Comparison of ENCODE assay signal across 8 cellular contexts in genomic region chr1:153978274-153978909, GRCh38. TPM values are rescaled to one million over a fixed set of nuclear protein-coding genes. Genes with fewer than 3 reads are reported as not detected.
DNase-seq lines count a peak whose midpoint lies in the region; TF ChIP-seq lines count a peak whose summit lies in the region.

No MANE protein-coding gene starts in this region.

- in situ Hi-C loops in GM13977 (cut with MboI; ENCODE audit: low pct_unique_long_range_greater_than_20kb, low sequenced_read_pairs, unreplicated experiment), result loop anchor here (25.0 kb wide), 1 partner anchor 466 kb away; no protein-coding TSS in a partner anchor

- H3K36me3 Mint-ChIP-seq in activated naive CD4-positive, alpha-beta T cell treated with anti-CD3 and anti-CD28 coated beads for 36 hours (ENCODE audit: low read depth), result peaks cover 32% of the 10 kb centered on the region

- peak overlapping the region in 1 of 2 donors; percentile 92 for H3K9ac ChIP-seq in liver (ENCODE audit: low read depth in 1 of 2, low read length in 2 of 2)

- 44% methylated on average over 9 of the region's 9 CpGs for WGBS in liver

- H3K27me3 ChIP-seq in liver (ENCODE audit: control insufficient read depth in 4 of 4, insufficient read depth in 4 of 4, low read length in 3 of 4), result no peaks in the 10 kb centered on the region
- no peaks in the 10 kb centered on the region for H3K27me3 ChIP-seq in tibial artery

- H3K4me1 Mint-ChIP-seq in activated naive CD4-positive, alpha-beta T cell treated with anti-CD3 and anti-CD28 coated beads for 36 hours (ENCODE audit: low read depth), result peaks cover 34% of the 10 kb centered on the region

- peaks cover 8 to 22% (median 18%) of the 10 kb centered on the region in 4 donors for H3K36me3 ChIP-seq in liver (ENCODE audit: control insufficient read depth in 4 of 4, insufficient read depth in 3 of 4, low read depth in 1 of 4, low read length in 3 of 4)
- peaks cover 14 to 62% (median 45%) of the 10 kb centered on the region in 3 donors for H3K36me3 ChIP-seq in tibial artery

- no peaks in the 10 kb centered on the region for H3K27me3 Mint-ChIP-seq in activated naive CD4-positive, alpha-beta T cell treated with anti-CD3 and anti-CD28 coated beads for 36 hours (ENCODE audit: low read depth)

- peak overlapping the region; percentile 94 for H3K27ac Mint-ChIP-seq in activated naive CD4-positive, alpha-beta T cell treated with anti-CD3 and anti-CD28 coated beads for 36 hours

- H3K9me3 ChIP-seq in liver (ENCODE audit: control insufficient read depth in 4 of 4, low read length in 3 of 4) (no peaks in the 10 kb centered on the region), tibial artery (no peaks in the 10 kb centered on the region)

- TF ChIP-seq CTCF in liver (IDR thresholded peaks at IDR 0.05; ENCODE audit: low read depth, low read length, missing input control) (no peak), tibial artery (IDR thresholded peaks at IDR 0.05) (no peak), GM13977 (IDR thresholded peaks at IDR 0.05; ENCODE audit: extremely low read depth, insufficient read depth, missing control alignments) (no peak)

- H3K4me1 ChIP-seq in liver (ENCODE audit: control insufficient read depth in 4 of 4, insufficient read depth in 4 of 4, low read length in 3 of 4) (peaks cover 0 to 25% (median 22%) of the 10 kb centered on the region in 4 donors), tibial artery (peaks cover 0 to 23% (median 16%) of the 10 kb centered on the region in 4 donors)

- TF ChIP-seq RAD21 in liver (IDR thresholded peaks at IDR 0.05), result no peak

- peak overlapping the region; percentile 94 to 96 for H3K27ac ChIP-seq in liver (ENCODE audit: low read depth in 1 of 2, low read length in 2 of 2)
- H3K27ac ChIP-seq in tibial artery, result peak overlapping the region; percentile 95 to 97

- peak overlapping the region; percentile 97 for H3K4me3 Mint-ChIP-seq in activated naive CD4-positive, alpha-beta T cell treated with anti-CD3 and anti-CD28 coated beads for 36 hours

- H3K9me3 Mint-ChIP-seq in activated naive CD4-positive, alpha-beta T cell treated with anti-CD3 and anti-CD28 coated beads for 36 hours, result no peaks in the 10 kb centered on the region

- intact Hi-C loops in activated naive CD4-positive, alpha-beta T cell treated with anti-CD3 and anti-CD28 coated beads for 36 hours (cut with micrococcal nuclease), result loop anchor here (1.0 to 5.0 kb wide), 2 partner anchors 307 to 321 kb away; partner anchors contain the start of gene SNAPIN
- intact Hi-C loops in tibial artery (cut with DNase I; ENCODE audit: low total_unique reads), result loop anchor here (10.0 kb wide), 1 partner anchor 54 kb away; the partner anchor contains the start of gene GATAD2B

- H3K4me3 ChIP-seq in liver (ENCODE audit: low read depth in 1 of 3, low read length in 3 of 3), result peak overlapping the region; percentile 82 to 99 (median 99)
- peak overlapping the region; percentile 95 to 99 for H3K4me3 ChIP-seq in tibial artery

- no peak for DNase-seq in activated naive CD4-positive, alpha-beta T cell treated with anti-CD3 and anti-CD28 coated beads for 36 hours
- DNase-seq in activated naive CD4-positive, alpha-beta T cell treated with Interleukin-2 at 50 U/mL for 16 hours, result no peak
- DNase-seq in amniotic epithelial cell (ENCODE audit: low read depth) (peak; percentile 42), tibial artery (no peak), NCI-H146 (lab: John Stamatoyannopoulos, UW) (no peak), GM13977 (ENCODE audit: low spot score) (no peak)
- no peak for DNase-seq in activated CD4-positive, alpha-beta T cell treated with anti-CD3 and anti-CD28 coated beads for 48 hours

- CTCF ChIA-PET in activated naive CD4-positive, alpha-beta T cell treated with anti-CD3 and anti-CD28 coated beads for 36 hours (lab: Charles Lee), result interaction anchor here (1.2 to 2.9 kb wide), 5 partner anchors 9 to 57 kb away, joined by 3 to 27 read pairs (median 10); partner anchors contain the start of genes CREB3L4, RAB13 and SLC39A1

TF ChIP-seq in liver, 16 proteins besides CTCF, POLR2A, EP300 and RAD21:
- TF ChIP-seq EGR1 (IDR thresholded peaks at IDR 0.05; ENCODE audit: low read depth in 2 of 2) (no peak), JUND (IDR thresholded peaks at IDR 0.05) (no peak), YY1 (IDR thresholded peaks at IDR 0.05) (no peak), SP1 (IDR thresholded peaks at IDR 0.05) (no peak), REST (IDR thresholded peaks at IDR 0.05) (no peak)
TF ChIP-seq in liver: peak in this region for 0.

RNA-seq across cellular contexts. Expression of gene JTB, which starts 0.9 kb away (rescaled TPM):
- total RNA-seq in activated naive CD4-positive, alpha-beta T cell treated with anti-CD3 and anti-CD28 coated beads for 36 hours, result 100 to 1,000 TPM; 126 to 131 TPM
- 100 to 1,000 TPM in 1 of 2 donors, 10 to 100 TPM in 1; 88.9 to 104 TPM for total RNA-seq in liver
- polyA plus RNA-seq in liver, result 100 to 1,000 TPM; 144 to 182 TPM

RNA-seq across cellular contexts. Expression of gene RAB13, which starts 7.7 kb away (rescaled TPM):
- 10 to 100 TPM; 26.6 to 27.0 TPM for total RNA-seq in activated naive CD4-positive, alpha-beta T cell treated with anti-CD3 and anti-CD28 coated beads for 36 hours
- total RNA-seq in liver, result 10 to 100 TPM; 18.0 to 20.6 TPM
- polyA plus RNA-seq in liver, result 10 to 100 TPM; 44.3 to 72.9 TPM

RNA-seq across cellular contexts. Expression of gene CREB3L4, which starts 10.7 kb away (rescaled TPM):
- total RNA-seq in activated naive CD4-positive, alpha-beta T cell treated with anti-CD3 and anti-CD28 coated beads for 36 hours, result 1 to 10 TPM; 5.6 to 7.4 TPM
- total RNA-seq in liver, result 10 to 100 TPM in 1 of 2 donors, 1 to 10 TPM in 1; 7.4 to 10.3 TPM
- 10 to 100 TPM in 1 of 2 donors, 1 to 10 TPM in 1; 4.4 to 10.2 TPM for polyA plus RNA-seq in liver

RNA-seq across cellular contexts. Expression of gene RPS27, which starts 12.2 kb away (rescaled TPM):
- total RNA-seq in activated naive CD4-positive, alpha-beta T cell treated with anti-CD3 and anti-CD28 coated beads for 36 hours, result 1,000 to 10,000 TPM; 2,339 to 2,449 TPM
- total RNA-seq in liver, result 1,000 to 10,000 TPM in 1 of 2 donors, 100 to 1,000 TPM in 1; 452 to 1,886 TPM
- polyA plus RNA-seq in liver, result 1,000 to 10,000 TPM in 1 of 2 donors, 100 to 1,000 TPM in 1; 812 to 3,145 TPM

RNA-seq across cellular contexts. Expression of gene SLC39A1, which starts 15.1 kb away (rescaled TPM):
- total RNA-seq in activated naive CD4-positive, alpha-beta T cell treated with anti-CD3 and anti-CD28 coated beads for 36 hours, result 10 to 100 TPM; 51.0 to 52.1 TPM
- total RNA-seq in liver, result 10 to 100 TPM; 46.8 to 70.3 TPM
- polyA plus RNA-seq in liver, result 10 to 100 TPM; 38.8 to 62.5 TPM
